15 cellular contexts compared by ENCODE assay signal in the genomic region with DNA sequence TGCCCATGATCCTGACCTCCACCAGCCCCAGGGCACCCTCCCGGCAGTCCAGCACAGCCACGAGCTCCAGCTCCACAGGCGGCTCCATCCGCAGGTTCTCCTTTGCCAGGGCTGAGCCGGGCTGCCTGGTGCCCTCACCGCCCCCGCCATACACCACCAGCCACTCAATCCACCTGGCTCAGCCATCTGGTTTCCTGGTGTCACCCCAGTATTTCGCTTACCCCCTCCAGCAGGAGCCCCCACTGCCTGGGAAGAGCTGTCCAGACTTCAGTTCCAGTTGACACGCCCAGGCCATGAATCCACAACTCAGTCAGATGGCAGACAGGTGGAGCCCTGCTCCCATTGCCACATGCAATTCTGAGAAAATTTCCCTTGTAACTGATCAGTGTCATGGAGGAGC. TPM values are rescaled to one million over a fixed set of nuclear protein-coding genes. Genes with fewer than 3 reads are reported as not detected.
DNase-seq lines count a peak whose midpoint lies in the region; ATAC-seq, FAIRE-seq and TF ChIP-seq lines count a peak whose summit lies in the region.
"Had no signal": no experiment of that assay in that cellular context is flagged by ENCODE, and none has a peak within 500 bp of the region (broad histone marks: within the 10 kb centered on the region; RNA-seq: fewer than 3 reads in every experiment).

No MANE protein-coding gene starts in this region.

- no peaks in the 10 kb centered on the region for H3K4me1 Mint-ChIP-seq in MCF 10A (ENCODE audit: insufficient read depth, unreplicated experiment)

- POLR2A ChIA-PET in MCF 10A (lab: Yijun Ruan, JAX): interaction anchor here (0.7 kb wide), 1 partner anchor 1266 kb away, joined by 3 read pairs; no protein-coding TSS in a partner anchor

- ATAC-seq in pancreas (peak in 3 of 4 donors; percentile 50 to 61 (median 54)), HG03175 (IDR thresholded peaks at IDR 0.05; ENCODE audit: unreplicated experiment) (no peak)
- ATAC-seq: stimulated activated effector memory CD8-positive, alpha-beta T cell treated with anti-CD3 and anti-CD28 coated beads, Interleukin-12 subunit alpha, Interleukin-12 subunit beta, amount 100 ng/mL, for 72 hours had no signal

- H3K36me3 Mint-ChIP-seq in MCF 10A (ENCODE audit: insufficient read depth, unreplicated experiment): no peaks in the 10 kb centered on the region

- no peaks in the 10 kb centered on the region for H3K9me3 ChIP-seq in breast epithelium
- no peaks in the 10 kb centered on the region for H3K9me3 ChIP-seq in pancreas
- H3K9me3 ChIP-seq: esophagus squamous epithelium, vagina had no signal

- no peak overlapping the region for H3K4me3 Mint-ChIP-seq in MCF 10A (ENCODE audit: unreplicated experiment)
- H3K4me3 Mint-ChIP-seq: activated naive CD8-positive, alpha-beta T cell treated with anti-CD3 and anti-CD28 coated beads for 36 hours; stimulated activated effector memory CD8-positive, alpha-beta T cell treated with anti-CD3 and anti-CD28 coated beads, Interleukin-12 subunit alpha, Interleukin-12 subunit beta, amount 100 ng/mL, for 72 hours had no signal

- CTCF ChIA-PET in MCF 10A (lab: Yijun Ruan, JAX): interaction anchor here (0.5 to 4.2 kb wide), 7 partner anchors 9 to 1351 kb away, joined by 3 to 27 read pairs (median 4); no protein-coding TSS in a partner anchor

- no peaks in the 10 kb centered on the region for H3K4me1 ChIP-seq in breast epithelium
- no peaks in the 10 kb centered on the region for H3K4me1 ChIP-seq in pancreas

- H3K27me3 ChIP-seq in breast epithelium (peaks cover 0 to 57% of the 10 kb centered on the region in 2 donors), pancreas (peaks cover 0 to 32% (median 8%) of the 10 kb centered on the region in 4 donors)
- H3K27me3 ChIP-seq: vagina had no signal

- intact Hi-C loops in MCF 10A (cut with micrococcal nuclease): loop anchor here (1.0 kb wide), 1 partner anchor 119 kb away; no protein-coding TSS in a partner anchor
- intact Hi-C loops in breast epithelium (cut with DNase I; ENCODE audit: low total_unique reads): no loop called here
- intact Hi-C loops in pancreas (cut with DNase I): no loop called here

- no TSS peak for BruUV-seq in MCF 10A (replicated peaks; lab: Mats Ljungman, UMichigan)

- peaks cover 15% of the 10 kb centered on the region for H3K27me3 Mint-ChIP-seq in MCF 10A (ENCODE audit: insufficient read depth, unreplicated experiment)

- FAIRE-seq in pancreas (lab: Jason Lieb, UNC): no peak

- TF ChIP-seq CTCF in MCF 10A (IDR thresholded peaks at IDR 0.05; ENCODE audit: unreplicated experiment): no peak
- TF ChIP-seq CTCF in breast epithelium (IDR thresholded peaks at IDR 0.05): no peak
- no peak for TF ChIP-seq CTCF in pancreas (IDR thresholded peaks at IDR 0.05)

- DNase-seq in MCF 10A (ENCODE audit: unreplicated experiment) (peak; percentile 50), breast epithelium (ENCODE audit: low spot score in 2 of 2) (no peak), NCI-H526 treated with DMSO at 0.1 percent for 48 hours (lab: John Stamatoyannopoulos, UW) (peak; percentile 5), dermis blood vessel endothelial cell (peak; percentile 46), pancreas (peak in 2 of 6 donors; percentile 17 to 61), HuH-7 (ENCODE audit: low spot score) (no peak)
- no peak for DNase-seq in activated T-cell treated with anti-CD3 and anti-CD28 coated beads, Interleukin-2, amount 50 U/mL, for 48 hours
- DNase-seq: activated naive CD8-positive, alpha-beta T cell treated with anti-CD3 and anti-CD28 coated beads for 36 hours; DMS79 treated with DMSO at 0.1 percent for 48 hours; esophagus squamous epithelium; midbrain; SIG-M5 had no signal

- WGBS in pancreas, 2 donors: 45 to 63% methylated on average over 9 of the region's 9 CpGs

- H3K27ac ChIP-seq in breast epithelium (no peak overlapping the region), pancreas (no peak overlapping the region)
- H3K27ac ChIP-seq: esophagus squamous epithelium, vagina had no signal

- no peaks in the 10 kb centered on the region for H3K9me3 Mint-ChIP-seq in MCF 10A (ENCODE audit: unreplicated experiment)
- H3K9me3 Mint-ChIP-seq: activated naive CD8-positive, alpha-beta T cell treated with anti-CD3 and anti-CD28 coated beads for 36 hours; stimulated activated effector memory CD8-positive, alpha-beta T cell treated with anti-CD3 and anti-CD28 coated beads, Interleukin-12 subunit alpha, Interleukin-12 subunit beta, amount 100 ng/mL, for 72 hours had no signal

- H3K4me3 ChIP-seq in breast epithelium (no peak overlapping the region), pancreas (no peak overlapping the region)
- H3K4me3 ChIP-seq: esophagus squamous epithelium, vagina had no signal

- H3K27ac Mint-ChIP-seq in MCF 10A (ENCODE audit: low read depth, unreplicated experiment): no peak overlapping the region
- H3K27ac Mint-ChIP-seq: activated naive CD8-positive, alpha-beta T cell treated with anti-CD3 and anti-CD28 coated beads for 36 hours; stimulated activated effector memory CD8-positive, alpha-beta T cell treated with anti-CD3 and anti-CD28 coated beads, Interleukin-12 subunit alpha, Interleukin-12 subunit beta, amount 100 ng/mL, for 72 hours had no signal

- H3K36me3 ChIP-seq in breast epithelium (no peaks in the 10 kb centered on the region), pancreas (no peaks in the 10 kb centered on the region)
- H3K36me3 ChIP-seq: esophagus squamous epithelium, vagina had no signal

- TF ChIP-seq POLR2A in breast epithelium (IDR thresholded peaks at IDR 0.05): no peak

RNA-seq across cellular contexts. Expression of a gene that starts 3.9 kb away (rescaled TPM):
- total RNA-seq in MCF 10A (2022) (not detected in 2 replicates), breast epithelium (1 to 10 TPM in 1 of 3 donors, under 1 TPM in 2; 0.33 to 3.8 (median 0.73) TPM), dermis blood vessel endothelial cell (2.0 and 2.7 TPM in 2 replicates), pancreas (under 1 TPM in 3 of 6 donors, not detected in 3; 0.09 to 0.43 (median 0.16) TPM)
- polyA plus RNA-seq in pancreas: under 1 TPM; 0.07 to 0.27 TPM

Comparison
In these comparisons a context has a peak if more than half of its experiments do, and no peak if none do; other contexts are left out.
1. DNase-seq: peak in MCF 10A (single experiment), NCI-H526 treated with DMSO at 0.1 percent for 48 hours (single experiment) and dermis blood vessel endothelial cell (single experiment); none in breast epithelium (0 of 2), activated T-cell treated with anti-CD3 and anti-CD28 coated beads, Interleukin-2, amount 50 U/mL, for 48 hours (0 of 2) and HuH-7 (single experiment).